ENCODE assay signal across 8 cellular contexts in genomic region chr14:68938515-68939423, GRCh38. TPM values are rescaled to one million over a fixed set of nuclear protein-coding genes. Genes with fewer than 3 reads are reported as not detected.
DNase-seq lines count a peak whose midpoint lies in the region; ATAC-seq and TF ChIP-seq lines count a peak whose summit lies in the region.

No MANE protein-coding gene starts in this region.

- DNase-seq in DMS153 treated with DMSO at 0.1 percent for 48 hours (lab: John Stamatoyannopoulos, UW; ENCODE audit: unreplicated experiment), result no peak
- no peak for DNase-seq in epidermal melanocyte (ENCODE audit: insufficient read length, low spot score)
- no peak for DNase-seq in NCI-H187 treated with DMSO at 0.1 percent for 48 hours (lab: John Stamatoyannopoulos, UW)

- WGBS in adipose tissue, 3 donors, result 51 to 71% (median 69%) methylated on average over 8 of the region's 8 CpGs

- H3K9ac ChIP-seq in iPS-15b (ENCODE audit: low read depth, low read length) (peak overlapping the region; percentile 39), skeletal muscle tissue (ENCODE audit: low read depth in 1 of 3, low read length in 3 of 3) (peak overlapping the region; percentile 24 to 50 (median 35))

- ATAC-seq in HG03196 (IDR thresholded peaks at IDR 0.05; ENCODE audit: unreplicated experiment), result no peak

- CTCF ChIA-PET in HEK293 (lab: Yijun Ruan, JAX), result interaction anchor here (0.6 to 5.1 kb wide), 10 partner anchors 10 to 781 kb away, joined by 3 to 41 read pairs (median 5); no protein-coding TSS in a partner anchor

- no peak for TF ChIP-seq CTCF in HEK293 (tag by site-specific recombination; IDR thresholded peaks at IDR 0.05)

- H3K27ac ChIP-seq in HEK293 (ENCODE audit: extremely low read depth, low read depth, low read length) (no peak overlapping the region), adipose tissue (ENCODE audit: low read depth, low read length) (peak overlapping the region; percentile 12), skeletal muscle tissue (ENCODE audit: low read depth, low read length) (peak overlapping the region; percentile 73)

- H3K36me3 ChIP-seq in HEK293 (ENCODE audit: control insufficient read depth in 2 of 2, insufficient read depth in 1 of 2, low read length in 2 of 2) (no peaks in the 10 kb centered on the region), iPS-15b (ENCODE audit: control insufficient read depth, insufficient read depth, low read length) (no peaks in the 10 kb centered on the region), skeletal muscle tissue (ENCODE audit: control insufficient read depth in 3 of 3, insufficient read depth in 3 of 3, low read length in 3 of 3) (no peaks in the 10 kb centered on the region)

- H3K9me3 ChIP-seq in HEK293 (ENCODE audit: control insufficient read depth, insufficient read depth, low read depth, low read length), result no peaks in the 10 kb centered on the region
- H3K9me3 ChIP-seq in iPS-15b (ENCODE audit: control insufficient read depth, insufficient read depth, low read length), result no peaks in the 10 kb centered on the region
- no peaks in the 10 kb centered on the region for H3K9me3 ChIP-seq in skeletal muscle tissue (ENCODE audit: control insufficient read depth in 3 of 3, low read length in 3 of 3)

- POLR2A ChIA-PET in HEK293 (lab: Yijun Ruan, JAX), result interaction anchor here (1.2 to 1.8 kb wide), 4 partner anchors 12 to 41 kb away, joined by 3 to 16 read pairs (median 5); partner anchors contain the start of gene ACTN1

- H3K4me1 ChIP-seq in HEK293 (ENCODE audit: control insufficient read depth, insufficient read depth, low read length), result peaks cover 11% of the 10 kb centered on the region
- peaks cover 33% of the 10 kb centered on the region for H3K4me1 ChIP-seq in iPS-15b (ENCODE audit: control insufficient read depth, insufficient read depth, low read length)
- peaks cover 59 to 66% (median 62%) of the 10 kb centered on the region in 3 donors for H3K4me1 ChIP-seq in skeletal muscle tissue (ENCODE audit: control insufficient read depth in 3 of 3, insufficient read depth in 3 of 3, low read length in 3 of 3)

- H3K4me3 ChIP-seq in HEK293 (ENCODE audit: low read depth, low read length), result no peak overlapping the region
- no peak overlapping the region for H3K4me3 ChIP-seq in iPS-15b (ENCODE audit: low read depth, low read length)
- H3K4me3 ChIP-seq in skeletal muscle tissue (ENCODE audit: low read length in 3 of 3), result no peak overlapping the region

- H3K27me3 ChIP-seq in iPS-15b (ENCODE audit: control insufficient read depth, insufficient read depth, low read length) (no peaks in the 10 kb centered on the region), skeletal muscle tissue (ENCODE audit: control insufficient read depth in 3 of 3, insufficient read depth in 3 of 3, low read length in 3 of 3) (no peaks in the 10 kb centered on the region)

TF ChIP-seq in HEK293, 187 proteins besides CTCF, POLR2A, EP300 and RAD21:
- TF ChIP-seq GLIS1 (tag by site-specific recombination; IDR thresholded peaks at IDR 0.05), result peak; percentile 31; the same call in 1 of the 2 replicates
- TF ChIP-seq ZNF510 (tag by site-specific recombination; IDR thresholded peaks at IDR 0.05; ENCODE audit: insufficient replicate concordance), result no peak
TF ChIP-seq in HEK293: peak in this region for 1.

RNA-seq across cellular contexts. Expression of gene ACTN1, which starts 40.3 kb away (rescaled TPM):
- polyA plus RNA-seq in adipose tissue, result 100 to 1,000 TPM in 1 of 3 donors, 10 to 100 TPM in 2; 36.7 to 179 (median 50.7) TPM
- 44.9 TPM for total RNA-seq in skeletal muscle tissue
